In the genomic region with DNA sequence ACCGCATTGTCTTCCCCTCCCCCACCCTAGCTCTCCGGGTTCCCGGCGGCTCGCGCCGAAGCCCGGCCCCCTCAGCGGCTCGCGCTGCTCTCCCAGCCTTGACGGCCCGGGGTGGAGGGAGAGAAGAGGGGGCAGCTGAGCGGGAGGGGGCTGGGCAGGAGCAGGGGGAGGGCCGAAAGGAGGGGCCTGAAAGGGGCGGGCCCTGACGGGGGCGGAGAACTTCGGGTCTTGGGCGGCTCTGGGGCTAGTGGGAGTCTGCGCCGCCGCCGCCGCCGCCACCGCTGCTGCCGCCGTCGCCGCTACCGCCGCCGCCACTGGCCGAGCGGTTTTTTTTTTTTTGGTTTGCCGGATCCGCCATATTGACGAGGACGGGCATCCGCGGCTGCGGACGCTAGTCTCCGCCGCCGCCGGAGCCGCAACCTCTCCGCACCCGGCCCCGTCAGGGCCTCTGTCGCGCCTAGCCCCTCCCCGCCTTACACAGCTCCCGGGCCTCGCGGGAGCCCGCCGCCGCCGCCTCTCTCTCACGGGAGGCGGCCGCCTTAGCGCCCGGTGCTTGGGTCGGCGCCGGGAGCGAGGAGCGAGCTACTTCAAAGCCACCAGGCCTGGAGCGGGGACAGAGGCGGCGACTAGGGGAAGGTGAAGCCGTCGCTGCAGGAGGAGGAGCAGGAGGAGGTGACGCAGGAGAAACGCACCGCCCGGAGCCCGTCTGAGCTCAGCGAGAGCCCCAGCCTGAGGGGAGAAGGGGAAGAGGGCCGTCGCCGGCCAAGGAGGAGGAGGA, we compare ENCODE assay signal across 8 cellular contexts. TPM values are rescaled to one million over a fixed set of nuclear protein-coding genes. Genes with fewer than 3 reads are reported as not detected.
DNase-seq lines count a peak whose midpoint lies in the region; ATAC-seq and TF ChIP-seq lines count a peak whose summit lies in the region.

A gene with protein sequence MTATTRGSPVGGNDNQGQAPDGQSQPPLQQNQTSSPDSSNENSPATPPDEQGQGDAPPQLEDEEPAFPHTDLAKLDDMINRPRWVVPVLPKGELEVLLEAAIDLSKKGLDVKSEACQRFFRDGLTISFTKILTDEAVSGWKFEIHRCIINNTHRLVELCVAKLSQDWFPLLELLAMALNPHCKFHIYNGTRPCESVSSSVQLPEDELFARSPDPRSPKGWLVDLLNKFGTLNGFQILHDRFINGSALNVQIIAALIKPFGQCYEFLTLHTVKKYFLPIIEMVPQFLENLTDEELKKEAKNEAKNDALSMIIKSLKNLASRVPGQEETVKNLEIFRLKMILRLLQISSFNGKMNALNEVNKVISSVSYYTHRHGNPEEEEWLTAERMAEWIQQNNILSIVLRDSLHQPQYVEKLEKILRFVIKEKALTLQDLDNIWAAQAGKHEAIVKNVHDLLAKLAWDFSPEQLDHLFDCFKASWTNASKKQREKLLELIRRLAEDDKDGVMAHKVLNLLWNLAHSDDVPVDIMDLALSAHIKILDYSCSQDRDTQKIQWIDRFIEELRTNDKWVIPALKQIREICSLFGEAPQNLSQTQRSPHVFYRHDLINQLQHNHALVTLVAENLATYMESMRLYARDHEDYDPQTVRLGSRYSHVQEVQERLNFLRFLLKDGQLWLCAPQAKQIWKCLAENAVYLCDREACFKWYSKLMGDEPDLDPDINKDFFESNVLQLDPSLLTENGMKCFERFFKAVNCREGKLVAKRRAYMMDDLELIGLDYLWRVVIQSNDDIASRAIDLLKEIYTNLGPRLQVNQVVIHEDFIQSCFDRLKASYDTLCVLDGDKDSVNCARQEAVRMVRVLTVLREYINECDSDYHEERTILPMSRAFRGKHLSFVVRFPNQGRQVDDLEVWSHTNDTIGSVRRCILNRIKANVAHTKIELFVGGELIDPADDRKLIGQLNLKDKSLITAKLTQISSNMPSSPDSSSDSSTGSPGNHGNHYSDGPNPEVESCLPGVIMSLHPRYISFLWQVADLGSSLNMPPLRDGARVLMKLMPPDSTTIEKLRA (N-terminal part only) (plus strand): TSS at position 341 of the 778 bp plus-strand sequence. CDS start 38,184 bp downstream, outside the sequence.

- H3K4me1 ChIP-seq in left lung = peaks cover 0 to 26% of the 10 kb centered on the region in 2 donors

- H3K4me3 ChIP-seq in coronary artery (peak within 1 kb of the TSS; percentile 85), left lung (peak within 1 kb of the TSS; percentile 70 to 78)

- H3K27ac Mint-ChIP-seq in activated CD4-positive, alpha-beta T cell treated with anti-CD3 and anti-CD28 coated beads, Interleukin-2, amount 10 ng/mL, durations not matched to agents 7 days and 5 days = peak within 1 kb of the TSS; percentile 100

- no peaks in the 10 kb centered on the region for H3K27me3 ChIP-seq in left lung

- peaks cover 18% of the 10 kb centered on the region for H3K36me3 Mint-ChIP-seq in activated CD4-positive, alpha-beta T cell treated with anti-CD3 and anti-CD28 coated beads, Interleukin-2, amount 10 ng/mL, durations not matched to agents 7 days and 5 days (ENCODE audit: low read depth)

- CTCF ChIA-PET in activated CD4-positive, alpha-beta T cell treated with anti-CD3 and anti-CD28 coated beads, Interleukin-2, amount 10 ng/mL, durations not matched to agents 7 days and 5 days (lab: Charles Lee) = interaction anchor here (0.6 to 2.2 kb wide), 6 partner anchors 14 to 442 kb away, joined by 3 to 11 read pairs (median 4); no protein-coding TSS in a partner anchor

- DNase-seq in AML-193 (lab: John Stamatoyannopoulos, UW) (peak; percentile 24 to 28), NCI-H524 (lab: John Stamatoyannopoulos, UW) (peak; percentile 80 to 90), coronary artery (ENCODE audit: low spot score) (peak; percentile 95), left lung (peak; percentile 93 to 94)
- peak; percentile 84 for DNase-seq in activated CD4-positive, alpha-beta T cell treated with anti-CD3 and anti-CD28 coated beads, Interleukin-2, amount 10 ng/mL, durations not matched to agents 7 days and 5 days
- peak; percentile 81 for DNase-seq in stimulated activated CD4-positive, alpha-beta T cell treated with anti-CD3 and anti-CD28 coated beads, Interleukin-2, amount 100 ng/mL, for 4 hours (ENCODE audit: low read depth)

- no peaks in the 10 kb centered on the region for H3K9me3 ChIP-seq in left lung

- H3K9me3 Mint-ChIP-seq in activated CD4-positive, alpha-beta T cell treated with anti-CD3 and anti-CD28 coated beads, Interleukin-2, amount 10 ng/mL, durations not matched to agents 7 days and 5 days = no peaks in the 10 kb centered on the region

- POLR2A ChIA-PET in activated CD4-positive, alpha-beta T cell treated with anti-CD3 and anti-CD28 coated beads, Interleukin-2, amount 10 ng/mL, durations not matched to agents 7 days and 5 days (lab: Charles Lee) = interaction anchor here (1.6 kb wide), 1 partner anchor 32 kb away, joined by 3 read pairs; no protein-coding TSS in a partner anchor

- peak; percentile 42 for ATAC-seq in GM19043 (IDR thresholded peaks at IDR 0.05; ENCODE audit: low read depth, unreplicated experiment)
- peak; percentile 57 for ATAC-seq in HG03354 (IDR thresholded peaks at IDR 0.05; ENCODE audit: poor library complexity, severe bottlenecking, unreplicated experiment)
- ATAC-seq in left lung = peak; percentile 90

- intact Hi-C loops in left lung (cut with DNase I) = no loop called here

- TF ChIP-seq CTCF in coronary artery (IDR thresholded peaks at IDR 0.05) (no peak), left lung (IDR thresholded peaks at IDR 0.05) (no peak)

- peak within 1 kb of the TSS; percentile 95 to 98 for H3K27ac ChIP-seq in coronary artery
- peak within 1 kb of the TSS; percentile 98 to 100 for H3K27ac ChIP-seq in left lung

- H3K4me1 Mint-ChIP-seq in activated CD4-positive, alpha-beta T cell treated with anti-CD3 and anti-CD28 coated beads, Interleukin-2, amount 10 ng/mL, durations not matched to agents 7 days and 5 days = peaks cover 31% of the 10 kb centered on the region

- peak within 1 kb of the TSS; percentile 90 for H3K4me3 Mint-ChIP-seq in activated CD4-positive, alpha-beta T cell treated with anti-CD3 and anti-CD28 coated beads, Interleukin-2, amount 10 ng/mL, durations not matched to agents 7 days and 5 days

- no peaks in the 10 kb centered on the region for H3K36me3 ChIP-seq in left lung

- H3K27me3 Mint-ChIP-seq in activated CD4-positive, alpha-beta T cell treated with anti-CD3 and anti-CD28 coated beads, Interleukin-2, amount 10 ng/mL, durations not matched to agents 7 days and 5 days = peaks cover under 1% of the 10 kb centered on the region

RNA-seq across cellular contexts. Expression of the gene that starts here (rescaled TPM):
- 10 to 100 TPM; 45.5 to 57.5 TPM for total RNA-seq in activated CD4-positive, alpha-beta T cell treated with anti-CD3 and anti-CD28 coated beads, Interleukin-2, amount 10 ng/mL, durations not matched to agents 7 days and 5 days
- total RNA-seq in left lung = 10 to 100 TPM; 83.3 to 86.0 TPM

Comparison
In these comparisons a context has a peak if more than half of its experiments do, and no peak if none do; other contexts are left out.
1. Peak in every context shown above with its lines: DNase-seq, ATAC-seq, H3K4me3 ChIP-seq and H3K27ac ChIP-seq.
2. DNase-seq: peak in every context shown above with its lines; median percentile 95 in coronary artery; 94 in left lung; 85 in NCI-H524; 84 in activated CD4-positive, alpha-beta T cell treated with anti-CD3 and anti-CD28 coated beads, Interleukin-2, amount 10 ng/mL, durations not matched to agents 7 days and 5 days; 81 in stimulated activated CD4-positive, alpha-beta T cell treated with anti-CD3 and anti-CD28 coated beads, Interleukin-2, amount 100 ng/mL, for 4 hours; 26 in AML-193.